In the genomic region with DNA sequence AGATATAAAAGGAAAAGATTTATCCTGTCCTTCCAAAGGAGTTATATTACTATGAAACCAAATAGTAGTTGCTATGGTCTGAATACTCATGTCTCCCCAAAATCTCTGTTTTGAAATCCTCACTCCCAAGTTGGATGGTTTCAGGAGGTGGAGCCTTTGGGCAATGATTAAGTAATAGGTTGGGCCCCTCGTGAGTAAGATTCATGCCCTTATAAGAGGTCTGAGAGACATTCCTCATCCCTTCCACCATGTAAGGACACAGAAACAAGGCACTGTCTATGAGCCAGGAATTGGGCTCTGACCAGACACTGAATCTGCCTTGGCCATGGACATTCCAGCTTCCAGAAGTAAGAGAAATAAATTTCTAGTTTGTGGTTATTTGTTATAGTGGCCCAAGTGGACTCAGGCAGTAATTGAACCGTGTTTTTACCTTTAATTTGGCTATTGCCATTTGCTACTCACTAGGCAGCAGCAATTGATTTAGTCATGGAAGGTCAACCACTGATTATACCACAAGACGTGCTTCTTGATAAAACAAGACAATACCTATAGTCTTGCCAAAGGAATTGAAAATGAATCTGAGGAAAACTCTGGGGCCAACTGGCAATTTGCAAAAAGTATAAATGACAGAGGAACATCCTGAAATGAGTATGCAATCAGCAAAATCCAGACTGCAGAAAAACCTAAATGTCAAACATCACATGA, we compare ENCODE assay signal across 22 cellular contexts.
"Had no signal": no experiment of that assay in that cellular context is flagged by ENCODE, and none has a peak within 500 bp of the region (broad histone marks: within the 10 kb centered on the region; RNA-seq: fewer than 3 reads in every experiment).

No MANE protein-coding gene starts in this region.

- H3K27me3 Mint-ChIP-seq: activated naive CD8-positive, alpha-beta T cell treated with anti-CD3 and anti-CD28 coated beads, Interleukin-2, amount 10 ng/mL, durations not matched to agents 7 days and 5 days; dendritic cell treated with granulocyte-macrophage colony-stimulating factor and Interleukin-4, amounts not matched to agents 40 ng/mL and 50 ng/mL, for 4 days; natural killer cell treated with Interleukin-12 subunit alpha and Interleukin-12 subunit beta and Interleukin-15 and Interleukin-18, amount 100 ng/mL, for 72 hours had no signal

- H3K27ac ChIP-seq: brain microvascular endothelial cell, left ventricle myocardium inferior, right atrium auricular region, transverse colon, VCaP had no signal

- FAIRE-seq: astrocyte, endometrium, frontal cortex had no signal

- H3K27me3 ChIP-seq: brain microvascular endothelial cell, right atrium auricular region, transverse colon had no signal

- H3K4me1 ChIP-seq: left ventricle myocardium inferior, right atrium auricular region, transverse colon had no signal

- ATAC-seq: mucosa of descending colon; natural killer cell treated with Interleukin-12 subunit alpha and Interleukin-12 subunit beta and Interleukin-15 and Interleukin-18, amount 100 ng/mL, for 72 hours had no signal

- H3K4me1 Mint-ChIP-seq: activated naive CD8-positive, alpha-beta T cell treated with anti-CD3 and anti-CD28 coated beads, Interleukin-2, amount 10 ng/mL, durations not matched to agents 7 days and 5 days had no signal

- H3K4me3 ChIP-seq: left ventricle myocardium inferior, lung, mucosa of descending colon, right atrium auricular region, transverse colon had no signal

- H3K27ac Mint-ChIP-seq: activated naive CD4-positive, alpha-beta T cell treated with anti-CD3 and anti-CD28 coated beads for 36 hours; activated naive CD8-positive, alpha-beta T cell treated with anti-CD3 and anti-CD28 coated beads, Interleukin-2, amount 10 ng/mL, durations not matched to agents 7 days and 5 days; dendritic cell treated with granulocyte-macrophage colony-stimulating factor and Interleukin-4, amounts not matched to agents 40 ng/mL and 50 ng/mL, for 4 days; natural killer cell treated with Interleukin-12 subunit alpha and Interleukin-12 subunit beta and Interleukin-15 and Interleukin-18, amount 100 ng/mL, for 72 hours had no signal

- H3K36me3 ChIP-seq: brain microvascular endothelial cell, left ventricle myocardium inferior, right atrium auricular region, transverse colon had no signal

- DNase-seq: activated CD4-positive, alpha-beta T cell treated with anti-CD3 and anti-CD28 coated beads for 4 hours; activated CD4-positive, alpha-beta T cell treated with anti-CD3 and anti-CD28 coated beads, Interleukin-2, amount 50 U/mL, for 4 hours; activated effector memory CD4-positive, alpha-beta T cell treated with anti-CD3 and anti-CD28 coated beads, Interleukin-2, amount 50 U/mL, for 16 hours; activated naive CD4-positive, alpha-beta T cell treated with anti-CD3 and anti-CD28 coated beads for 36 hours; activated naive CD8-positive, alpha-beta T cell treated with anti-CD3 and anti-CD28 coated beads, Interleukin-2, amount 10 ng/mL, durations not matched to agents 7 days and 5 days; amniotic stem cell; brain microvascular endothelial cell; central memory CD4-positive, alpha-beta T cell; effector CD4-positive, alpha-beta T cell; left ventricle myocardium inferior; mucosa of descending colon; stimulated activated CD4-positive, alpha-beta T cell treated with anti-CD3 and anti-CD28 coated beads, Interleukin-15, amount 100 ng/mL, for 24 hours; stimulated activated naive CD4-positive, alpha-beta T cell treated with Interleukin-2 at 50 U/mL for 16 hours; transverse colon had no signal

- H3K9me3 Mint-ChIP-seq: activated naive CD8-positive, alpha-beta T cell treated with anti-CD3 and anti-CD28 coated beads, Interleukin-2, amount 10 ng/mL, durations not matched to agents 7 days and 5 days; dendritic cell treated with granulocyte-macrophage colony-stimulating factor and Interleukin-4, amounts not matched to agents 40 ng/mL and 50 ng/mL, for 4 days; natural killer cell treated with Interleukin-12 subunit alpha and Interleukin-12 subunit beta and Interleukin-15 and Interleukin-18, amount 100 ng/mL, for 72 hours had no signal

- H3K36me3 Mint-ChIP-seq: activated naive CD8-positive, alpha-beta T cell treated with anti-CD3 and anti-CD28 coated beads, Interleukin-2, amount 10 ng/mL, durations not matched to agents 7 days and 5 days; natural killer cell treated with Interleukin-12 subunit alpha and Interleukin-12 subunit beta and Interleukin-15 and Interleukin-18, amount 100 ng/mL, for 72 hours had no signal

- H3K4me3 Mint-ChIP-seq: activated naive CD4-positive, alpha-beta T cell treated with anti-CD3 and anti-CD28 coated beads for 36 hours; activated naive CD8-positive, alpha-beta T cell treated with anti-CD3 and anti-CD28 coated beads, Interleukin-2, amount 10 ng/mL, durations not matched to agents 7 days and 5 days; dendritic cell treated with granulocyte-macrophage colony-stimulating factor and Interleukin-4, amounts not matched to agents 40 ng/mL and 50 ng/mL, for 4 days; natural killer cell treated with Interleukin-12 subunit alpha and Interleukin-12 subunit beta and Interleukin-15 and Interleukin-18, amount 100 ng/mL, for 72 hours had no signal

- H3K9me3 ChIP-seq: left ventricle myocardium inferior, mucosa of descending colon, right atrium auricular region, transverse colon had no signal
